23 cellular contexts compared by ENCODE assay signal in the genomic region with DNA sequence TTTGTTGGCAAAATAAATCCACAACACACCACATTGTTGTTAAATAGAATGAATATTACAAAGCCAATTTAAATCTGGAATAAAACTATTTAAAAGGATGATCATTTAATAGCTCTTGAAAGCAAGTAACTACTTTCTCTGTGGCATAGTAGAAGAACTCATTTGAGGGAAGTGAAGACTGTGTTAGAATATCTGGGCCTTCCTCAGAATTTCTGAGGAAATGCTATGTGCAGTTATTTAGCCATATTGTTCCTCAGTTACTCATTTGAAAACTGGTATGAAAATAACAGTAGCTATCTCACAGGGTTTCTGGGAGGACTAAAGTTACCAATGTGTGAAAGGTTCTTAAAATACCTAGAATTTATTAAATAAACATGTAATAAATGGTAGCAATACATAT.
A peak's percentile ranks its signal among the peaks of the same experiment; 100 is the strongest.
DNase-seq lines count a peak whose midpoint lies in the region; ATAC-seq, FAIRE-seq and TF ChIP-seq lines count a peak whose summit lies in the region.
"Had no signal": no experiment of that assay in that cellular context is flagged by ENCODE, and none has a peak within 500 bp of the region (broad histone marks: within the 10 kb centered on the region; RNA-seq: fewer than 3 reads in every experiment).

No MANE protein-coding gene starts in this region.

- H3K9me3 Mint-ChIP-seq in dendritic cell treated with granulocyte-macrophage colony-stimulating factor and Interleukin-4, amounts not matched to agents 40 ng/mL and 50 ng/mL, for 4 days: peaks cover 37% of the 10 kb centered on the region
- peaks cover 10 to 14% of the 10 kb centered on the region in 2 donors for H3K9me3 Mint-ChIP-seq in stimulated activated naive B cell treated with anti-CD40 and anti-IgM and Interleukin-4, amounts not matched to agents 10 μg/mL and 1 μg/mL and 100 μg/mL, for 72 hours

- intact Hi-C loops in dendritic cell treated with granulocyte-macrophage colony-stimulating factor and Interleukin-4, amounts not matched to agents 40 ng/mL and 50 ng/mL, for 4 days (cut with micrococcal nuclease): no loop called here

- H3K27ac Mint-ChIP-seq in dendritic cell treated with granulocyte-macrophage colony-stimulating factor and Interleukin-4, amounts not matched to agents 40 ng/mL and 50 ng/mL, for 4 days: peak overlapping the region; percentile 42
- H3K27ac Mint-ChIP-seq in stimulated activated naive B cell treated with anti-CD40 and anti-IgM and Interleukin-4, amounts not matched to agents 10 μg/mL and 1 μg/mL and 100 μg/mL, for 72 hours: peak overlapping the region; percentile 48
- H3K27ac Mint-ChIP-seq: B cell; CD4-positive, alpha-beta T cell; CD8-positive, alpha-beta T cell had no signal

- TF ChIP-seq CTCF in A549 (IDR thresholded peaks at IDR 0.05): no peak

- no peak overlapping the region for H3K27ac ChIP-seq in A549
- H3K27ac ChIP-seq: 22Rv1; BLaER1 treated with 17β-estradiol and CSF1 and Interleukin-3, amounts not matched to agents 10 nM and 100 nM; C4-2B had no signal

- H3K4me1 Mint-ChIP-seq in dendritic cell treated with granulocyte-macrophage colony-stimulating factor and Interleukin-4, amounts not matched to agents 40 ng/mL and 50 ng/mL, for 4 days (ENCODE audit: low read depth): peaks cover 20% of the 10 kb centered on the region
- peaks cover 25 to 45% of the 10 kb centered on the region in 2 donors for H3K4me1 Mint-ChIP-seq in stimulated activated naive B cell treated with anti-CD40 and anti-IgM and Interleukin-4, amounts not matched to agents 10 μg/mL and 1 μg/mL and 100 μg/mL, for 72 hours
- H3K4me1 Mint-ChIP-seq: B cell had no signal

- H3K9me3 ChIP-seq in A549: peaks cover 13% of the 10 kb centered on the region; the same call in 2 of the 3 replicates
- H3K9me3 ChIP-seq: Caco-2 had no signal

- H3K27me3 Mint-ChIP-seq in dendritic cell treated with granulocyte-macrophage colony-stimulating factor and Interleukin-4, amounts not matched to agents 40 ng/mL and 50 ng/mL, for 4 days: no peaks in the 10 kb centered on the region
- peaks cover 0 to 5% of the 10 kb centered on the region in 2 donors for H3K27me3 Mint-ChIP-seq in stimulated activated naive B cell treated with anti-CD40 and anti-IgM and Interleukin-4, amounts not matched to agents 10 μg/mL and 1 μg/mL and 100 μg/mL, for 72 hours
- H3K27me3 Mint-ChIP-seq: B cell; CD4-positive, alpha-beta T cell had no signal

- no peak overlapping the region for H3K4me3 Mint-ChIP-seq in dendritic cell treated with granulocyte-macrophage colony-stimulating factor and Interleukin-4, amounts not matched to agents 40 ng/mL and 50 ng/mL, for 4 days
- no peak overlapping the region for H3K4me3 Mint-ChIP-seq in stimulated activated naive B cell treated with anti-CD40 and anti-IgM and Interleukin-4, amounts not matched to agents 10 μg/mL and 1 μg/mL and 100 μg/mL, for 72 hours
- H3K4me3 Mint-ChIP-seq: B cell; CD4-positive, alpha-beta T cell; CD8-positive, alpha-beta T cell had no signal

- peak; percentile 43 for FAIRE-seq in A549 (lab: Jason Lieb, UNC)
- FAIRE-seq: D721Med, G401.6, GM12891, GM19239 had no signal

- H3K4me2 ChIP-seq in A549: no peak overlapping the region
- H3K4me2 ChIP-seq: BLaER1 treated with 17β-estradiol and CSF1 and Interleukin-3, amounts not matched to agents 10 nM and 100 nM had no signal

- TF ChIP-seq EP300 in A549 (IDR thresholded peaks at IDR 0.05): no peak

- H3K36me3 Mint-ChIP-seq in dendritic cell treated with granulocyte-macrophage colony-stimulating factor and Interleukin-4, amounts not matched to agents 40 ng/mL and 50 ng/mL, for 4 days (ENCODE audit: low read depth): no peaks in the 10 kb centered on the region
- H3K36me3 Mint-ChIP-seq in stimulated activated naive B cell treated with anti-CD40 and anti-IgM and Interleukin-4, amounts not matched to agents 10 μg/mL and 1 μg/mL and 100 μg/mL, for 72 hours: peaks cover 11 to 13% of the 10 kb centered on the region in 2 donors
- H3K36me3 Mint-ChIP-seq: CD8-positive, alpha-beta T cell had no signal

- no peak for ATAC-seq in A549
- ATAC-seq in stimulated activated naive B cell treated with anti-CD40 and anti-IgM and Interleukin-4, amounts not matched to agents 10 μg/mL and 1 μg/mL and 100 μg/mL, for 72 hours (replicated peaks): peak; percentile 92
- no peak for ATAC-seq in GM21515 (IDR thresholded peaks at IDR 0.05; ENCODE audit: unreplicated experiment)
- ATAC-seq: CD8-positive, alpha-beta T cell had no signal

- POLR2A ChIA-PET in A549 (lab: Yijun Ruan, JAX): no interaction called here

- no peaks in the 10 kb centered on the region for H3K4me1 ChIP-seq in A549
- H3K4me1 ChIP-seq: Caco-2 had no signal

- DNase-seq in A549 (ENCODE audit: low read depth in 1 of 2, low spot score in 1 of 2) (no peak), DMS79 (lab: John Stamatoyannopoulos, UW) (no peak)
- DNase-seq in stimulated activated naive B cell treated with anti-CD40 and anti-IgM and Interleukin-4, amounts not matched to agents 10 μg/mL and 1 μg/mL and 100 μg/mL, for 72 hours: no peak
- DNase-seq: ACHN; Caco-2; Calu3; CD4-positive, alpha-beta T cell; CD8-positive, alpha-beta T cell; DMS 273 treated with DMSO at 0.1 percent for 48 hours; DMS153; DMS53; DMS79 treated with DMSO at 0.1 percent for 48 hours; GF-D8 had no signal

- CTCF ChIA-PET in A549 (lab: Yijun Ruan, JAX): interaction anchor here (1.5 kb wide), 1 partner anchor 20 kb away, joined by 3 read pairs; no protein-coding TSS in a partner anchor

- no peak overlapping the region for H3K4me3 ChIP-seq in A549
- H3K4me3 ChIP-seq: BLaER1 treated with 17β-estradiol and CSF1 and Interleukin-3, amounts not matched to agents 10 nM and 100 nM had no signal

- no peak for TF ChIP-seq RAD21 in A549 (conservative IDR thresholded peaks at IDR 0.05 in 1 of 2, IDR thresholded peaks at IDR 0.05 in 1 of 2)

- no peak for TF ChIP-seq POLR2A in A549 (IDR thresholded peaks at IDR 0.05; ENCODE audit: low read length)

TF ChIP-seq in A549, 52 proteins besides CTCF, POLR2A, EP300 and RAD21:
- TF ChIP-seq JUN (IDR thresholded peaks at IDR 0.05): no peak
- no peak for TF ChIP-seq ZC3H11A (IDR thresholded peaks at IDR 0.05)
- TF ChIP-seq E2F6 (IDR thresholded peaks at IDR 0.05; ENCODE audit: borderline replicate concordance, low read depth): no peak
- TF ChIP-seq CEBPB (IDR thresholded peaks at IDR 0.05): no peak
- no peak for TF ChIP-seq NFE2L2 (conservative IDR thresholded peaks at IDR 0.05; ENCODE audit: low read length)
- no peak for TF ChIP-seq ATOH8 (CRISPR knock-in tag; IDR thresholded peaks at IDR 0.05; ENCODE audit: low read depth)
- no peak for TF ChIP-seq JUNB (IDR thresholded peaks at IDR 0.05)

Comparison
In these comparisons a context has a peak if more than half of its experiments do, and no peak if none do; other contexts are left out.
1. ATAC-seq: peak in stimulated activated naive B cell treated with anti-CD40 and anti-IgM and Interleukin-4, amounts not matched to agents 10 μg/mL and 1 μg/mL and 100 μg/mL, for 72 hours (2 of 2); none in A549 (0 of 2) and GM21515 (single experiment).